In genomic region chr5:132962429-132962928, GRCh38 we compare ENCODE assay signal across 8 cellular contexts. TPM values are rescaled to one million over a fixed set of nuclear protein-coding genes. Genes with fewer than 3 reads are reported as not detected.
A peak's percentile ranks its signal among the peaks of the same experiment; 100 is the strongest.
DNase-seq lines count a peak whose midpoint lies in the region; ATAC-seq and TF ChIP-seq lines count a peak whose summit lies in the region.

No MANE protein-coding gene starts in this region.

- TF ChIP-seq CTCF in lung (IDR thresholded peaks at IDR 0.05; ENCODE audit: control extremely low read depth, extremely low read depth) (no peak), testis (IDR thresholded peaks at IDR 0.05) (no peak)

- H3K27me3 ChIP-seq in ectodermal cell (ENCODE audit: control insufficient read depth, insufficient read depth, low read length, poor library complexity, severe bottlenecking) = no peaks in the 10 kb centered on the region
- no peaks in the 10 kb centered on the region for H3K27me3 ChIP-seq in lung (ENCODE audit: control insufficient read depth, insufficient read depth)
- H3K27me3 ChIP-seq in testis = no peaks in the 10 kb centered on the region

- TF ChIP-seq POLR2A in testis (IDR thresholded peaks at IDR 0.05) = no peak

- H3K4me1 ChIP-seq in ectodermal cell (ENCODE audit: control insufficient read depth, insufficient read depth, low read length) (no peaks in the 10 kb centered on the region), lung (ENCODE audit: control insufficient read depth in 2 of 2, insufficient read depth in 2 of 2, low read length in 2 of 2) (peaks cover 5 to 6% of the 10 kb centered on the region in 2 donors), testis (peaks cover 12% of the 10 kb centered on the region)

- intact Hi-C loops in testis (cut with DNase I; ENCODE audit: low total_unique reads) = no loop called here

- H3K27ac ChIP-seq in ectodermal cell (ENCODE audit: insufficient read depth, low read depth, low read length, poor library complexity, severe bottlenecking) (peak overlapping the region; percentile 90), lung (ENCODE audit: low read depth in 1 of 2, low read length in 1 of 2) (peak overlapping the region; percentile 98 to 99), testis (peak overlapping the region; percentile 99 to 100)

- WGBS in ectodermal cell, 2 experiments = 2% methylated on average over 13 to 17 of the region's 18 CpGs
- WGBS in lung, 2 donors = 0 to 2% methylated on average over 18 of the region's 18 CpGs
- 0 to 1% methylated on average over 18 of the region's 18 CpGs for WGBS in testis, 2 donors

- H3K4me3 ChIP-seq in ectodermal cell (ENCODE audit: insufficient read depth, low read depth, low read length) (peak overlapping the region; percentile 90), lung (peak overlapping the region; percentile 93), testis (peak overlapping the region; percentile 89 to 95)

- DNase-seq in NCI-H524 (lab: John Stamatoyannopoulos, UW) (peak; percentile 28 to 44), NCI-H524 treated with DMSO at 0.1 percent for 48 hours (lab: John Stamatoyannopoulos, UW) (no peak), MV-4-11 (lab: John Stamatoyannopoulos, UW) (peak; percentile 16), SW 1271 (lab: John Stamatoyannopoulos, UW) (peak; percentile 53 to 71), lung (ENCODE audit: low spot score) (no peak), testis (peak; percentile 49)

- peaks cover 3% of the 10 kb centered on the region for H3K36me3 ChIP-seq in ectodermal cell (ENCODE audit: control insufficient read depth, insufficient read depth, low read length)
- no peaks in the 10 kb centered on the region for H3K36me3 ChIP-seq in lung (ENCODE audit: control insufficient read depth in 2 of 2, insufficient read depth in 2 of 2, low read length in 2 of 2)
- no peaks in the 10 kb centered on the region for H3K36me3 ChIP-seq in testis (ENCODE audit: low read depth, missing control alignments)

- ATAC-seq in lung (ENCODE audit: insufficient read depth, low FRiP score) = no peak
- no peak for ATAC-seq in HG03565 (IDR thresholded peaks at IDR 0.05; ENCODE audit: unreplicated experiment)

- no peaks in the 10 kb centered on the region for H3K9me3 ChIP-seq in ectodermal cell (ENCODE audit: control insufficient read depth, low read length)
- no peaks in the 10 kb centered on the region for H3K9me3 ChIP-seq in lung (ENCODE audit: control insufficient read depth in 2 of 2, insufficient read depth in 1 of 2, low read length in 1 of 2)
- H3K9me3 ChIP-seq in testis = no peaks in the 10 kb centered on the region

RNA-seq across cellular contexts. Expression of gene AFF4, which starts 1.0 kb away (rescaled TPM):
- polyA plus RNA-seq in ectodermal cell (2013, experiment 1 of 4) = 64.6 TPM
- polyA plus RNA-seq in ectodermal cell (2013, experiment 2 of 4) = 68.0 TPM
- polyA plus RNA-seq in ectodermal cell (2013, experiment 3 of 4) = 40.9 TPM
- 53.7 TPM for polyA plus RNA-seq in ectodermal cell (2013, experiment 4 of 4)
- 100 to 1,000 TPM in 1 of 2 donors, 10 to 100 TPM in 1; 66.5 to 103 TPM for total RNA-seq in lung
- 10 to 100 TPM in 1 of 2 donors, 1 to 10 TPM in 1; 8.9 to 17.4 TPM for polyA plus RNA-seq in lung
- 100 to 1,000 TPM; 112 TPM for total RNA-seq in testis
- 57.2 TPM for polyA plus RNA-seq in testis (ENCODE audit: insufficient read depth, low read depth, low replicate concordance)

Comparison
In these comparisons a context has a peak if more than half of its experiments do, and no peak if none do; other contexts are left out.
1. DNase-seq: peak in NCI-H524 (2 of 2), MV-4-11 (single experiment), SW 1271 (2 of 2) and testis (single experiment); none in NCI-H524 treated with DMSO at 0.1 percent for 48 hours (single experiment) and lung (single experiment).
2. Peak in every context shown above with its lines, with median percentiles within 50 percentile points of each other: H3K27ac ChIP-seq and H3K4me3 ChIP-seq.